1 cellular context compared by ENCODE assay signal in genomic region chr15:98804057-98804380, GRCh38.
TF ChIP-seq lines count a peak whose summit lies in the region.

No MANE protein-coding gene starts in this region.

TF ChIP-seq in HCT116, 20 proteins besides CTCF, POLR2A, EP300 and RAD21 (continued from another document):
- TF ChIP-seq EZH2phosphoT487 (IDR thresholded peaks at IDR 0.05; ENCODE audit: borderline replicate concordance) = no peak
- TF ChIP-seq CEBPB (IDR thresholded peaks at IDR 0.05; ENCODE audit: low read depth) = no peak
- no peak for TF ChIP-seq ELF1 (IDR thresholded peaks at IDR 0.05; ENCODE audit: borderline replicate concordance, low read depth)
- no peak for TF ChIP-seq POLR2AphosphoS5 (IDR thresholded peaks at IDR 0.05; ENCODE audit: low read depth, low read length)
- TF ChIP-seq ZBTB33 (IDR thresholded peaks at IDR 0.05; ENCODE audit: extremely low read depth, insufficient replicate concordance, low read length) = no peak
- no peak for TF ChIP-seq TCF7L2 (IDR thresholded peaks at IDR 0.05; ENCODE audit: borderline replicate concordance, extremely low read depth, insufficient read depth, insufficient read length)
- TF ChIP-seq ZFX (IDR thresholded peaks at IDR 0.05) = no peak
- no peak for TF ChIP-seq SRF (IDR thresholded peaks at IDR 0.05; ENCODE audit: low read depth)
- TF ChIP-seq, protein P1, sequence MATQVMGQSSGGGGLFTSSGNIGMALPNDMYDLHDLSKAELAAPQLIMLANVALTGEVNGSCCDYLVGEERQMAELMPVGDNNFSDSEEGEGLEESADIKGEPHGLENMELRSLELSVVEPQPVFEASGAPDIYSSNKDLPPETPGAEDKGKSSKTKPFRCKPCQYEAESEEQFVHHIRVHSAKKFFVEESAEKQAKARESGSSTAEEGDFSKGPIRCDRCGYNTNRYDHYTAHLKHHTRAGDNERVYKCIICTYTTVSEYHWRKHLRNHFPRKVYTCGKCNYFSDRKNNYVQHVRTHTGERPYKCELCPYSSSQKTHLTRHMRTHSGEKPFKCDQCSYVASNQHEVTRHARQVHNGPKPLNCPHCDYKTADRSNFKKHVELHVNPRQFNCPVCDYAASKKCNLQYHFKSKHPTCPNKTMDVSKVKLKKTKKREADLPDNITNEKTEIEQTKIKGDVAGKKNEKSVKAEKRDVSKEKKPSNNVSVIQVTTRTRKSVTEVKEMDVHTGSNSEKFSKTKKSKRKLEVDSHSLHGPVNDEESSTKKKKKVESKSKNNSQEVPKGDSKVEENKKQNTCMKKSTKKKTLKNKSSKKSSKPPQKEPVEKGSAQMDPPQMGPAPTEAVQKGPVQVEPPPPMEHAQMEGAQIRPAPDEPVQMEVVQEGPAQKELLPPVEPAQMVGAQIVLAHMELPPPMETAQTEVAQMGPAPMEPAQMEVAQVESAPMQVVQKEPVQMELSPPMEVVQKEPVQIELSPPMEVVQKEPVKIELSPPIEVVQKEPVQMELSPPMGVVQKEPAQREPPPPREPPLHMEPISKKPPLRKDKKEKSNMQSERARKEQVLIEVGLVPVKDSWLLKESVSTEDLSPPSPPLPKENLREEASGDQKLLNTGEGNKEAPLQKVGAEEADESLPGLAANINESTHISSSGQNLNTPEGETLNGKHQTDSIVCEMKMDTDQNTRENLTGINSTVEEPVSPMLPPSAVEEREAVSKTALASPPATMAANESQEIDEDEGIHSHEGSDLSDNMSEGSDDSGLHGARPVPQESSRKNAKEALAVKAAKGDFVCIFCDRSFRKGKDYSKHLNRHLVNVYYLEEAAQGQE (IDR thresholded peaks at IDR 0.05; ENCODE audit: low read depth) = no peak
TF ChIP-seq in HCT116: peak in this region for 0.
